17 cellular contexts compared by ENCODE assay signal in genomic region chr6:97133071-97133470, GRCh38.
DNase-seq lines count a peak whose midpoint lies in the region; ATAC-seq and TF ChIP-seq lines count a peak whose summit lies in the region.
"Had no signal": no experiment of that assay in that cellular context is flagged by ENCODE, and none has a peak within 500 bp of the region (broad histone marks: within the 10 kb centered on the region; RNA-seq: fewer than 3 reads in every experiment).

No MANE protein-coding gene starts in this region.

- H3K27ac ChIP-seq in adrenal gland = no peak overlapping the region
- H3K27ac ChIP-seq: BLaER1 treated with 17β-estradiol and CSF1 and Interleukin-3, amounts not matched to agents 10 nM and 100 nM; heart left ventricle; left lung; right lobe of liver had no signal

- H3K27me3 ChIP-seq in adrenal gland = no peaks in the 10 kb centered on the region
- H3K27me3 ChIP-seq: BLaER1 treated with 17β-estradiol and CSF1 and Interleukin-3, amounts not matched to agents 10 nM and 100 nM; heart left ventricle; left lung; right lobe of liver had no signal

- no peak for ATAC-seq in GM21526 (IDR thresholded peaks at IDR 0.05; ENCODE audit: low FRiP score, unreplicated experiment)
- ATAC-seq: heart left ventricle, left lung, Right ventricle myocardium inferior had no signal

- no peak for TF ChIP-seq CTCF in adrenal gland (IDR thresholded peaks at IDR 0.05)

- H3K4me3 ChIP-seq in adrenal gland = no peak overlapping the region
- H3K4me3 ChIP-seq: BLaER1 treated with 17β-estradiol and CSF1 and Interleukin-3, amounts not matched to agents 10 nM and 100 nM; heart left ventricle; left lung; right lobe of liver had no signal

- intact Hi-C loops in adrenal gland (cut with DNase I) = no loop called here

- WGBS in adrenal gland, 4 donors = 35 to 56% (median 42%) methylated on average over 1 of the region's 1 CpG

- no peaks in the 10 kb centered on the region for H3K4me1 ChIP-seq in adrenal gland (replicated peaks in 1 of 2)
- H3K4me1 ChIP-seq: BLaER1 treated with 17β-estradiol and CSF1 and Interleukin-3, amounts not matched to agents 10 nM and 100 nM; heart left ventricle; right lobe of liver had no signal

- DNase-seq in DMS153 (lab: John Stamatoyannopoulos, UW) (peak; percentile 38), HK-2 (ENCODE audit: unreplicated experiment) (peak; percentile 2), adrenal gland (peak in 4 of 7 donors; percentile 15 to 48 (median 40)), inferior parietal cortex (ENCODE audit: extremely low spot score) (peak; percentile 64), 8988T (no peak), ureter (ENCODE audit: low spot score) (no peak), UCSD-AML1 (lab: John Stamatoyannopoulos, UW; ENCODE audit: unreplicated experiment) (no peak)
- DNase-seq: activated CD4-positive, alpha-beta T cell treated with anti-CD3 and anti-CD28 coated beads, Interleukin-2, amount 50 U/mL, for 48 hours; H9; left lung; MM.1S; right lobe of liver; T1000 had no signal

- no peak for TF ChIP-seq POLR2A in adrenal gland (IDR thresholded peaks at IDR 0.05)

- H3K9me3 ChIP-seq in adrenal gland (replicated peaks in 1 of 3) = no peaks in the 10 kb centered on the region
- H3K9me3 ChIP-seq: heart left ventricle, left lung, right lobe of liver had no signal

- H3K36me3 ChIP-seq in adrenal gland (replicated peaks in 1 of 2) = no peaks in the 10 kb centered on the region
- H3K36me3 ChIP-seq: BLaER1 treated with 17β-estradiol and CSF1 and Interleukin-3, amounts not matched to agents 10 nM and 100 nM; heart left ventricle; left lung; right lobe of liver had no signal

Comparison
In these comparisons a context has a peak if more than half of its experiments do, and no peak if none do; other contexts are left out.
1. DNase-seq: peak in DMS153 (single experiment), HK-2 (single experiment), adrenal gland (4 of 7) and inferior parietal cortex (single experiment); none in 8988T (single experiment), ureter (single experiment) and UCSD-AML1 (single experiment).